In genomic region chr13:110850840-110851239, GRCh38 we compare ENCODE assay signal across 21 cellular contexts.
DNase-seq lines count a peak whose midpoint lies in the region; FAIRE-seq and TF ChIP-seq lines count a peak whose summit lies in the region.
"Had no signal": no experiment of that assay in that cellular context is flagged by ENCODE, and none has a peak within 500 bp of the region (broad histone marks: within the 10 kb centered on the region; RNA-seq: fewer than 3 reads in every experiment).

No MANE protein-coding gene starts in this region.

- H3K27me3 Mint-ChIP-seq in nephron (ENCODE audit: low read depth): peaks cover 4% of the 10 kb centered on the region

- intact Hi-C loops in vagina (cut with DNase I): no loop called here
- intact Hi-C loops in kidney (cut with DNase I): no loop called here
- intact Hi-C loops in colonic mucosa (cut with DNase I): no loop called here

- H3K36me3 Mint-ChIP-seq in nephron (ENCODE audit: low read depth): no peaks in the 10 kb centered on the region

- H3K4me3 Mint-ChIP-seq in nephron: no peak overlapping the region

- no peaks in the 10 kb centered on the region for H3K9me3 ChIP-seq in vagina
- H3K9me3 ChIP-seq in kidney (ENCODE audit: control insufficient read depth in 1 of 2, low read length in 2 of 2): no peaks in the 10 kb centered on the region
- H3K9me3 ChIP-seq in colonic mucosa: no peaks in the 10 kb centered on the region
- H3K9me3 ChIP-seq: SJCRH30 had no signal

- H3K36me3 ChIP-seq in vagina (no peaks in the 10 kb centered on the region), kidney (ENCODE audit: control insufficient read depth in 1 of 2, insufficient read depth in 2 of 2, low read length in 2 of 2) (no peaks in the 10 kb centered on the region), colonic mucosa (no peaks in the 10 kb centered on the region)
- H3K36me3 ChIP-seq: SJCRH30 had no signal

- H3K27me3 ChIP-seq in vagina (no peaks in the 10 kb centered on the region), colonic mucosa (no peaks in the 10 kb centered on the region)
- H3K27me3 ChIP-seq: SJCRH30 had no signal

- H3K4me1 ChIP-seq in vagina (no peaks in the 10 kb centered on the region), kidney (ENCODE audit: control insufficient read depth in 1 of 2, insufficient read depth in 1 of 2, low read depth in 1 of 2, low read length in 2 of 2) (no peaks in the 10 kb centered on the region), colonic mucosa (no peaks in the 10 kb centered on the region)

- H3K9me3 Mint-ChIP-seq in nephron: no peaks in the 10 kb centered on the region

- H3K9ac ChIP-seq in kidney (ENCODE audit: low read length in 2 of 2): no peak overlapping the region
- H3K9ac ChIP-seq in colonic mucosa (ENCODE audit: low read depth in 2 of 2, low read length in 2 of 2): no peak overlapping the region

- H3K27ac Mint-ChIP-seq in nephron: peak overlapping the region in 2 of 3 experiments; percentile 35 to 70

- H3K4me3 ChIP-seq in vagina: no peak overlapping the region
- no peak overlapping the region for H3K4me3 ChIP-seq in kidney (ENCODE audit: low read length in 2 of 2)
- no peak overlapping the region for H3K4me3 ChIP-seq in colonic mucosa
- H3K4me3 ChIP-seq: PC-9, SJCRH30 had no signal

- TF ChIP-seq CTCF in nephron (IDR thresholded peaks at IDR 0.05; ENCODE audit: unreplicated experiment in 3 of 3) (no peak), vagina (IDR thresholded peaks at IDR 0.05) (no peak), kidney (IDR thresholded peaks at IDR 0.05; ENCODE audit: borderline replicate concordance, extremely low read depth, insufficient read depth) (no peak), colonic mucosa (IDR thresholded peaks at IDR 0.05) (no peak)

- H3K27ac ChIP-seq in vagina: no peak overlapping the region
- H3K27ac ChIP-seq in kidney (ENCODE audit: low read depth in 2 of 2, low read length in 2 of 2): no peak overlapping the region
- H3K27ac ChIP-seq in colonic mucosa: no peak overlapping the region
- H3K27ac ChIP-seq: PC-9, SJCRH30 had no signal

- FAIRE-seq in kidney (lab: Jason Lieb, UNC): no peak
- FAIRE-seq: GM18507, HepG2 had no signal

- TF ChIP-seq POLR2A in vagina (IDR thresholded peaks at IDR 0.05): no peak

- H3K4me1 Mint-ChIP-seq in nephron: peaks cover 30% of the 10 kb centered on the region

- DNase-seq in NCI-H146 (lab: John Stamatoyannopoulos, UW): peak; percentile 44
- DNase-seq in NCI-H146 treated with DMSO at 0.1 percent for 48 hours (lab: John Stamatoyannopoulos, UW; ENCODE audit: unreplicated experiment): no peak
- peak; percentile 40 for DNase-seq in NCI-H2171 (lab: John Stamatoyannopoulos, UW)
- DNase-seq in vagina (ENCODE audit: extremely low spot score in 2 of 2): peak; percentile 79
- no peak for DNase-seq in kidney
- DNase-seq in hypothalamus (lab: John Stamatoyannopoulos, UW): no peak
- no peak for DNase-seq in colonic mucosa
- DNase-seq: 8988T, ACHN, Calu3, Karpas-422, NCI-H1092 treated with DMSO at 0.1 percent for 48 hours, NCI-H1694, NCI-H524 treated with DMSO at 0.1 percent for 48 hours, NCI-H82, PC-9, SJCRH30, T-helper 2 cell had no signal

Comparison
In these comparisons a context has a peak if more than half of its experiments do, and no peak if none do; other contexts are left out.
1. DNase-seq: peak in NCI-H146 (single experiment), NCI-H2171 (single experiment) and vagina (2 of 2); none in NCI-H146 treated with DMSO at 0.1 percent for 48 hours (single experiment), kidney (single experiment), hypothalamus (0 of 51) and colonic mucosa (single experiment).